Comparison of ENCODE assay signal across 24 cellular contexts in the genomic region with DNA sequence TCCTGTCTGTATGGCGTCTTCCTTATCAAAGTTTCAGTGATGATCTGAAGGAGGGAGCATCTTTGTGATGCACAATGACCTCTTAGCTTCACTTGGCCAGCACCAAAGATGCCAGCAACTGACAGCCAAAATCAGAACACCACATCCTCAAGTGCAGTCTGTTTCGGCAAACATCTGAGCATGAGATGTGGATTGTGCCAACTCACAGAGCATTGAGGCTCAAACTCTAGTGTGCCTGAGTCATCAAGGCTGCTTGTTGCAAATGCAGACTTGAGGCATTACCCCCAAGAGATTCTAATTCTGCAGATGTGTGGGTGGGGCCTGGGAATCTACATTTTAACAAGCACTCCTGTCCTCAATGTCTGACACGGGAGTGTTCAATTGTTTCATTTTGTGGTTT. TPM values are rescaled to one million over a fixed set of nuclear protein-coding genes. Genes with fewer than 3 reads are reported as not detected.
DNase-seq lines count a peak whose midpoint lies in the region; TF ChIP-seq lines count a peak whose summit lies in the region.
"Had no signal": no experiment of that assay in that cellular context is flagged by ENCODE, and none has a peak within 500 bp of the region (broad histone marks: within the 10 kb centered on the region; RNA-seq: fewer than 3 reads in every experiment).

No MANE protein-coding gene starts in this region.

- H3K27ac ChIP-seq in mesenchymal stem cell (ENCODE audit: low read length, poor library complexity, severe bottlenecking) (no peak overlapping the region), prostate gland (no peak overlapping the region)
- H3K27ac ChIP-seq: KMS-11, right atrium auricular region, RWPE1 had no signal

- TF ChIP-seq CTCF in choroid plexus epithelial cell (conservative IDR thresholded peaks at IDR 0.05; ENCODE audit: low read depth, low read length) (no peak), prostate gland (IDR thresholded peaks at IDR 0.05) (no peak)

- H3K9ac ChIP-seq in mesenchymal stem cell (ENCODE audit: low read length), result peak overlapping the region; percentile 35
- H3K9ac ChIP-seq: KMS-11 had no signal

- no peak overlapping the region for H3K4ac ChIP-seq in mesenchymal stem cell (ENCODE audit: low read depth in 1 of 2, low read length in 2 of 2)

- 93% methylated on average over 3 of the region's 3 CpGs for WGBS in mesenchymal stem cell
- WGBS in prostate gland, result 94% methylated on average over 3 of the region's 3 CpGs

- no peak overlapping the region for H2AK5ac ChIP-seq in mesenchymal stem cell (ENCODE audit: low read length, severe bottlenecking)

- intact Hi-C loops in prostate gland (cut with DNase I), result no loop called here
- intact Hi-C loops in posterior cingulate gyrus (cut with DNase I), result no loop called here

- no peaks in the 10 kb centered on the region for H3K36me3 ChIP-seq in mesenchymal stem cell (ENCODE audit: control insufficient read depth in 1 of 2, insufficient read depth in 2 of 2, low read depth in 1 of 2, low read length in 2 of 2)
- no peaks in the 10 kb centered on the region for H3K36me3 ChIP-seq in prostate gland
- H3K36me3 ChIP-seq: right atrium auricular region had no signal

- no peak overlapping the region for H2AFZ ChIP-seq in mesenchymal stem cell (ENCODE audit: low read depth, low read length)

- no peak overlapping the region for H2BK12ac ChIP-seq in mesenchymal stem cell (ENCODE audit: low read length in 2 of 2)

- no peak overlapping the region for H3K4me2 ChIP-seq in mesenchymal stem cell (ENCODE audit: low read length, poor library complexity, severe bottlenecking)
- H3K4me2 ChIP-seq: KMS-11 had no signal

- H2BK15ac ChIP-seq in mesenchymal stem cell (ENCODE audit: low read depth, poor library complexity, severe bottlenecking), result no peak overlapping the region

- no peak overlapping the region for H4K91ac ChIP-seq in mesenchymal stem cell (ENCODE audit: low read length)

- peak; percentile 80 for DNase-seq in LHCN-M2 (ENCODE audit: low read depth)
- peak; percentile 38 for DNase-seq in choroid plexus epithelial cell (ENCODE audit: low read depth)
- no peak for DNase-seq in mesenchymal stem cell
- DNase-seq in prostate gland (ENCODE audit: low spot score), result no peak
- no peak for DNase-seq in NCI-H187 treated with DMSO at 0.1 percent for 48 hours (lab: John Stamatoyannopoulos, UW)
- DNase-seq in KG1 (lab: John Stamatoyannopoulos, UW), result no peak
- DNase-seq in posterior cingulate gyrus, result no peak
- DNase-seq: activated CD4-positive, alpha-beta T cell treated with anti-CD3 and anti-CD28 coated beads for 4 hours; activated naive CD4-positive, alpha-beta T cell treated with anti-CD3 and anti-CD28 coated beads, Interleukin-2, amount 10 ng/mL, durations not matched to agents 7 days and 5 days; activated T-cell treated with anti-CD3 and anti-CD28 coated beads, Interleukin-2, amount 50 U/mL, for 72 hours; aorta; CD8-positive, alpha-beta T cell; cerebellar nuclear complex; DMS153; GDM1; left ventricle myocardium superior; naive thymus-derived CD8-positive, alpha-beta T cell; NCI-H748 treated with DMSO at 0.1 percent for 48 hours; stimulated activated CD4-positive, alpha-beta T cell treated with anti-CD3 and anti-CD28 coated beads, Interleukin-12 subunit alpha, Interleukin-12 subunit beta, amount 100 ng/mL, for 4 hours; stimulated activated CD4-positive, alpha-beta T cell treated with anti-CD3 and anti-CD28 coated beads, Interleukin-4, amount 100 ng/mL, for 24 hours; stimulated activated naive B cell treated with anti-CD40 and anti-IgM and Interleukin-4, amounts not matched to agents 10 μg/mL and 1 μg/mL and 100 μg/mL, for 72 hours had no signal

- H3K79me1 ChIP-seq in mesenchymal stem cell (replicated peaks; ENCODE audit: low read length, poor library complexity, severe bottlenecking), result no peaks in the 10 kb centered on the region

- H3K18ac ChIP-seq in mesenchymal stem cell (ENCODE audit: low read depth in 1 of 2, low read length in 2 of 2), result no peak overlapping the region

- no peak overlapping the region for H3K4me3 ChIP-seq in choroid plexus epithelial cell (ENCODE audit: low read depth, low read length)
- H3K4me3 ChIP-seq in mesenchymal stem cell (ENCODE audit: insufficient read depth in 1 of 2, low read depth in 1 of 2, low read length in 2 of 2), result no peak overlapping the region
- H3K4me3 ChIP-seq in prostate gland, result no peak overlapping the region
- H3K4me3 ChIP-seq: right atrium auricular region had no signal

- H3K4me1 ChIP-seq in mesenchymal stem cell (ENCODE audit: control insufficient read depth, insufficient read depth, low read depth, low read length) (peaks cover 7% of the 10 kb centered on the region), prostate gland (replicated peaks) (no peaks in the 10 kb centered on the region)
- H3K4me1 ChIP-seq: right atrium auricular region had no signal

- no peak overlapping the region for H4K8ac ChIP-seq in mesenchymal stem cell (ENCODE audit: low read length)

- H3K27me3 ChIP-seq in mesenchymal stem cell (ENCODE audit: control insufficient read depth in 1 of 2, insufficient read depth in 1 of 2, low read length in 2 of 2) (no peaks in the 10 kb centered on the region), prostate gland (replicated peaks; ENCODE audit: insufficient read depth) (no peaks in the 10 kb centered on the region)
- H3K27me3 ChIP-seq: right atrium auricular region had no signal

- TF ChIP-seq POLR2A in prostate gland (IDR thresholded peaks at IDR 0.05), result no peak

- H3K14ac ChIP-seq in mesenchymal stem cell (ENCODE audit: low read length in 2 of 2), result no peak overlapping the region

- no peak overlapping the region for H2BK5ac ChIP-seq in mesenchymal stem cell (ENCODE audit: low read depth, low read length, poor library complexity, severe bottlenecking)

- no peak overlapping the region for H3K23ac ChIP-seq in mesenchymal stem cell (ENCODE audit: low read length in 2 of 2)

- H2BK120ac ChIP-seq in mesenchymal stem cell (ENCODE audit: low read depth, low read length), result no peak overlapping the region

- H3K9me3 ChIP-seq in mesenchymal stem cell (ENCODE audit: control insufficient read depth, low read length) (no peaks in the 10 kb centered on the region), prostate gland (no peaks in the 10 kb centered on the region)
- H3K9me3 ChIP-seq: right atrium auricular region had no signal

RNA-seq across cellular contexts. Expression of gene ABHD5, which starts 35.8 kb away (rescaled TPM):
- total RNA-seq in LHCN-M2 (2014; rRNA removed), result 32.3 and 34.6 TPM in 2 replicates
- 25.4 TPM for polyA plus RNA-seq in LHCN-M2 (2012)
- polyA plus RNA-seq in mesenchymal stem cell (2013, experiment 1 of 2), result 11.5 TPM
- 11.7 TPM for polyA plus RNA-seq in mesenchymal stem cell (2013, experiment 2 of 2)
- total RNA-seq in prostate gland, result 10 to 100 TPM; 10.7 to 20.6 TPM

Comparison
In these comparisons a context has a peak if more than half of its experiments do, and no peak if none do; other contexts are left out.
1. DNase-seq: peak in LHCN-M2 (single experiment) and choroid plexus epithelial cell (single experiment); none in mesenchymal stem cell (single experiment), prostate gland (single experiment), NCI-H187 treated with DMSO at 0.1 percent for 48 hours (single experiment), KG1 (single experiment) and posterior cingulate gyrus (0 of 10).